ENCODE assay signal across 1 cellular context in the genomic region with DNA sequence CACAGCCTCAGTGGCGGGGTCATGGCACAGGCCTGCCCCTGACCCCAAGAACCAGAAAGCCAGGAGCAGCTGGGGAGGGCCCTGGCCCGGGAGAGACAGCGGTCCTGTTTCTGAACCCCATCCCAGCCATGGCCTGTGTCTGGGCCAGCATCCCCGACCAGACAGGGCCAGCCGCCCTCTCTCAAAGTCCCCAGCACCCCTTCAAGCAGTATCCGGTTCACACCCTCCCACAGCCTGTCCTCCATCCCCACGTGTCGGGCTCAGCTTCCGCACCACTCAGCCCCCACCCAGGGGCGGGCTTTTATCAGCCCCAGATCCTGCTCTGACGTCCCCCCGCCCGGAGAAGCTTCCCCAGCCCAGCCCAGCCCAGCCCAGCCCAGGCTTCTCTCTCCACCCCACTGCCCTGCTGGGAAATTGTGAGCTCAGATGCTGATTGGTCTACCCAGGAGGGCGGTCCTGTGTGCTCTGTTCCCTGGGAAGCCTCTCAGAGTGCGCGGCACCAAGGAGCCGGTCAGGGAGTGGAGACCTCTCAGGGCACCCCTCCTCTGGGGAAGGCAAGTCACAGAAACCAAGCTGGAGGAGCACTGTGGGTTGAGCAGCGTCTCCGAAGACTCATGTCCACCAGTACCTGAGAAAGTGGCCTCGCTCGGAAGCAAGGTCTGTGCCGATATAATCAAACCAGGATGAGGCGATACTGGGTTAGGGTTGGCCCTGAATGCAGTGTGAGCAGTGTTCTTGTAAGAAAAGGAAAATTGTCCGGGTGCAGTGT.
TF ChIP-seq lines count a peak whose summit lies in the region.

No MANE protein-coding gene starts in this region.

TF ChIP-seq in PFSK-1, 5 proteins besides CTCF, POLR2A, EP300 and RAD21:
- TF ChIP-seq SIN3A (IDR thresholded peaks at IDR 0.05; ENCODE audit: borderline replicate concordance, insufficient read depth, low read length), result peak; percentile 29; the same call in 1 of the 2 replicates
- no peak for TF ChIP-seq FOXP2 (optimal IDR thresholded peaks at IDR 0.05; ENCODE audit: borderline replicate concordance, extremely low read depth, extremely low read length, insufficient read depth)
- TF ChIP-seq, protein P1, sequence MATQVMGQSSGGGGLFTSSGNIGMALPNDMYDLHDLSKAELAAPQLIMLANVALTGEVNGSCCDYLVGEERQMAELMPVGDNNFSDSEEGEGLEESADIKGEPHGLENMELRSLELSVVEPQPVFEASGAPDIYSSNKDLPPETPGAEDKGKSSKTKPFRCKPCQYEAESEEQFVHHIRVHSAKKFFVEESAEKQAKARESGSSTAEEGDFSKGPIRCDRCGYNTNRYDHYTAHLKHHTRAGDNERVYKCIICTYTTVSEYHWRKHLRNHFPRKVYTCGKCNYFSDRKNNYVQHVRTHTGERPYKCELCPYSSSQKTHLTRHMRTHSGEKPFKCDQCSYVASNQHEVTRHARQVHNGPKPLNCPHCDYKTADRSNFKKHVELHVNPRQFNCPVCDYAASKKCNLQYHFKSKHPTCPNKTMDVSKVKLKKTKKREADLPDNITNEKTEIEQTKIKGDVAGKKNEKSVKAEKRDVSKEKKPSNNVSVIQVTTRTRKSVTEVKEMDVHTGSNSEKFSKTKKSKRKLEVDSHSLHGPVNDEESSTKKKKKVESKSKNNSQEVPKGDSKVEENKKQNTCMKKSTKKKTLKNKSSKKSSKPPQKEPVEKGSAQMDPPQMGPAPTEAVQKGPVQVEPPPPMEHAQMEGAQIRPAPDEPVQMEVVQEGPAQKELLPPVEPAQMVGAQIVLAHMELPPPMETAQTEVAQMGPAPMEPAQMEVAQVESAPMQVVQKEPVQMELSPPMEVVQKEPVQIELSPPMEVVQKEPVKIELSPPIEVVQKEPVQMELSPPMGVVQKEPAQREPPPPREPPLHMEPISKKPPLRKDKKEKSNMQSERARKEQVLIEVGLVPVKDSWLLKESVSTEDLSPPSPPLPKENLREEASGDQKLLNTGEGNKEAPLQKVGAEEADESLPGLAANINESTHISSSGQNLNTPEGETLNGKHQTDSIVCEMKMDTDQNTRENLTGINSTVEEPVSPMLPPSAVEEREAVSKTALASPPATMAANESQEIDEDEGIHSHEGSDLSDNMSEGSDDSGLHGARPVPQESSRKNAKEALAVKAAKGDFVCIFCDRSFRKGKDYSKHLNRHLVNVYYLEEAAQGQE (IDR thresholded peaks at IDR 0.05; ENCODE audit: insufficient read depth in 1 of 2, low read depth in 2 of 2, low read length in 2 of 2), result no peak
- peak; percentile 64; the same call in 1 of the 2 replicates for TF ChIP-seq TAF1 (IDR thresholded peaks at IDR 0.05; ENCODE audit: borderline replicate concordance, insufficient read depth, low read length)
- peak; percentile 83 for TF ChIP-seq POLR2AphosphoS5 (IDR thresholded peaks at IDR 0.05; ENCODE audit: low read depth, low read length)
